Comparison of ENCODE assay signal across 1 cellular context in genomic region chr12:92551853-92552397, GRCh38.
TF ChIP-seq lines count a peak whose summit lies in the region.

No MANE protein-coding gene starts in this region.

TF ChIP-seq in GM12878, 131 proteins besides CTCF, POLR2A, EP300 and RAD21 (continued from another document and continues in another):
- TF ChIP-seq E2F4 (IDR thresholded peaks at IDR 0.05; ENCODE audit: low read depth, low read length) (no peak), MYC (IDR thresholded peaks at IDR 0.05; ENCODE audit: insufficient read depth, insufficient read length, insufficient replicate concordance, low read length, severe bottlenecking) (no peak), LARP7 (IDR thresholded peaks at IDR 0.05) (no peak; the same call in 1 of the 2 replicates), NFYA (IDR thresholded peaks at IDR 0.05; ENCODE audit: borderline replicate concordance, low read depth, low read length) (no peak), ZSCAN29 (IDR thresholded peaks at IDR 0.05) (no peak), CBFB (IDR thresholded peaks at IDR 0.05; ENCODE audit: low read depth) (no peak; the same call in 1 of the 2 replicates), SP1 (IDR thresholded peaks at IDR 0.05; ENCODE audit: low read depth, low read length) (peak; percentile 87), HDAC6 (IDR thresholded peaks at IDR 0.05; ENCODE audit: unreplicated experiment) (no peak), SMARCA5 (IDR thresholded peaks at IDR 0.05) (no peak), KAT2A (conservative IDR thresholded peaks at IDR 0.05; ENCODE audit: control insufficient read depth, low read depth, low read length) (no peak), JUNB (IDR thresholded peaks at IDR 0.05) (peak; percentile 95), MEF2B (IDR thresholded peaks at IDR 0.05; ENCODE audit: partially characterized antibody, poor library complexity, severe bottlenecking) (peak; percentile 70), ZNF384 (IDR thresholded peaks at IDR 0.05; ENCODE audit: borderline replicate concordance, low read depth, low read length) (no peak), RUNX3 (IDR thresholded peaks at IDR 0.05; ENCODE audit: low read length) (no peak), SPI1 (IDR thresholded peaks at IDR 0.05; ENCODE audit: borderline replicate concordance, insufficient read depth, low read depth, low read length) (peak; percentile 69), CREB1 (IDR thresholded peaks at IDR 0.05; ENCODE audit: low read depth) (no peak), HCFC1 (IDR thresholded peaks at IDR 0.05; ENCODE audit: low read length) (no peak), SIX5 (IDR thresholded peaks at IDR 0.05; ENCODE audit: low read depth, low read length, severe bottlenecking) (no peak), ZNF217 (IDR thresholded peaks at IDR 0.05) (peak; percentile 62; the same call in 1 of the 2 replicates), SRF (IDR thresholded peaks at IDR 0.05; ENCODE audit: low read depth in 2 of 2, low read length in 2 of 2) (no peak), SIN3A (IDR thresholded peaks at IDR 0.05; ENCODE audit: low read depth, low read length) (no peak), PKNOX1 (IDR thresholded peaks at IDR 0.05) (peak; percentile 62), KDM1A (IDR thresholded peaks at IDR 0.05; ENCODE audit: borderline replicate concordance) (no peak), NRF1 (conservative IDR thresholded peaks at IDR 0.05; ENCODE audit: low read depth, low read length) (no peak), ZNF207 (IDR thresholded peaks at IDR 0.05; ENCODE audit: borderline replicate concordance) (peak; percentile 55; the same call in 1 of the 2 replicates), RB1 (IDR thresholded peaks at IDR 0.05; ENCODE audit: borderline replicate concordance) (no peak), RAD51 (IDR thresholded peaks at IDR 0.05) (peak; percentile 47; the same call in 1 of the 2 replicates), POLR2AphosphoS2 (IDR thresholded peaks at IDR 0.05; ENCODE audit: low read depth, low read length) (no peak), POU2F2 (IDR thresholded peaks at IDR 0.05; ENCODE audit: borderline replicate concordance, low read depth, low read length) (peak; percentile 97; the same call in 2 of the 3 replicates), NBN (IDR thresholded peaks at IDR 0.05) (peak; percentile 96), BACH1 (IDR thresholded peaks at IDR 0.05; ENCODE audit: borderline replicate concordance) (peak; percentile 88), RELA (IDR thresholded peaks at IDR 0.05; ENCODE audit: borderline replicate concordance, partially characterized antibody) (peak; percentile 99), SMC3 (IDR thresholded peaks at IDR 0.05; ENCODE audit: borderline replicate concordance, low read length) (no peak; the same call in 1 of the 2 replicates), GABPA (IDR thresholded peaks at IDR 0.05; ENCODE audit: low read depth) (no peak), ETV6 (conservative IDR thresholded peaks at IDR 0.05 in 1 of 2, IDR thresholded peaks at IDR 0.05 in 1 of 2; ENCODE audit: borderline replicate concordance in 1 of 2, low read depth in 1 of 2) (peak in 1 of 2 experiments; percentile 87; a peak in 1 of 4 replicates), CHD1 (IDR thresholded peaks at IDR 0.05; ENCODE audit: low read depth, low read length) (no peak), IRF3 (IDR thresholded peaks at IDR 0.05) (no peak), NR2C2 (IDR thresholded peaks at IDR 0.05; ENCODE audit: borderline replicate concordance, control insufficient read depth, insufficient read length, low read depth) (no peak), SMAD1 (IDR thresholded peaks at IDR 0.05; ENCODE audit: low read depth, partially characterized antibody) (peak; percentile 21), EED (IDR thresholded peaks at IDR 0.05; ENCODE audit: low read depth) (peak; percentile 100), DPF2 (IDR thresholded peaks at IDR 0.05) (peak; percentile 97), MTA2 (IDR thresholded peaks at IDR 0.05; ENCODE audit: low read depth) (peak; percentile 96), NR2C1 (IDR thresholded peaks at IDR 0.05) (no peak), TCF7 (IDR thresholded peaks at IDR 0.05; ENCODE audit: borderline replicate concordance) (no peak; the same call in 1 of the 2 replicates), YY1 (IDR thresholded peaks at IDR 0.05; ENCODE audit: low read depth, low read length) (peak; percentile 66), HDAC2 (IDR thresholded peaks at IDR 0.05) (no peak), GATAD2B (conservative IDR thresholded peaks at IDR 0.05; ENCODE audit: low read depth) (peak; percentile 89), TCF12 (IDR thresholded peaks at IDR 0.05; ENCODE audit: low read depth, low read length) (peak; percentile 85), E2F8 (IDR thresholded peaks at IDR 0.05; ENCODE audit: low read depth, partially characterized antibody) (no peak), ZBTB4 (CRISPR knock-in tag; IDR thresholded peaks at IDR 0.05) (no peak)
- TF ChIP-seq, protein P1, sequence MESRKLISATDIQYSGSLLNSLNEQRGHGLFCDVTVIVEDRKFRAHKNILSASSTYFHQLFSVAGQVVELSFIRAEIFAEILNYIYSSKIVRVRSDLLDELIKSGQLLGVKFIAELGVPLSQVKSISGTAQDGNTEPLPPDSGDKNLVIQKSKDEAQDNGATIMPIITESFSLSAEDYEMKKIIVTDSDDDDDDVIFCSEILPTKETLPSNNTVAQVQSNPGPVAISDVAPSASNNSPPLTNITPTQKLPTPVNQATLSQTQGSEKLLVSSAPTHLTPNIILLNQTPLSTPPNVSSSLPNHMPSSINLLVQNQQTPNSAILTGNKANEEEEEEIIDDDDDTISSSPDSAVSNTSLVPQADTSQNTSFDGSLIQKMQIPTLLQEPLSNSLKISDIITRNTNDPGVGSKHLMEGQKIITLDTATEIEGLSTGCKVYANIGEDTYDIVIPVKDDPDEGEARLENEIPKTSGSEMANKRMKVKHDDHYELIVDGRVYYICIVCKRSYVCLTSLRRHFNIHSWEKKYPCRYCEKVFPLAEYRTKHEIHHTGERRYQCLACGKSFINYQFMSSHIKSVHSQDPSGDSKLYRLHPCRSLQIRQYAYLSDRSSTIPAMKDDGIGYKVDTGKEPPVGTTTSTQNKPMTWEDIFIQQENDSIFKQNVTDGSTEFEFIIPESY (IDR thresholded peaks at IDR 0.05), result no peak
- TF ChIP-seq, protein P2, sequence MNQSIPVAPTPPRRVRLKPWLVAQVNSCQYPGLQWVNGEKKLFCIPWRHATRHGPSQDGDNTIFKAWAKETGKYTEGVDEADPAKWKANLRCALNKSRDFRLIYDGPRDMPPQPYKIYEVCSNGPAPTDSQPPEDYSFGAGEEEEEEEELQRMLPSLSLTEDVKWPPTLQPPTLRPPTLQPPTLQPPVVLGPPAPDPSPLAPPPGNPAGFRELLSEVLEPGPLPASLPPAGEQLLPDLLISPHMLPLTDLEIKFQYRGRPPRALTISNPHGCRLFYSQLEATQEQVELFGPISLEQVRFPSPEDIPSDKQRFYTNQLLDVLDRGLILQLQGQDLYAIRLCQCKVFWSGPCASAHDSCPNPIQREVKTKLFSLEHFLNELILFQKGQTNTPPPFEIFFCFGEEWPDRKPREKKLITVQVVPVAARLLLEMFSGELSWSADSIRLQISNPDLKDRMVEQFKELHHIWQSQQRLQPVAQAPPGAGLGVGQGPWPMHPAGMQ (IDR thresholded peaks at IDR 0.05; ENCODE audit: borderline replicate concordance), result no peak
- TF ChIP-seq, protein P3, sequence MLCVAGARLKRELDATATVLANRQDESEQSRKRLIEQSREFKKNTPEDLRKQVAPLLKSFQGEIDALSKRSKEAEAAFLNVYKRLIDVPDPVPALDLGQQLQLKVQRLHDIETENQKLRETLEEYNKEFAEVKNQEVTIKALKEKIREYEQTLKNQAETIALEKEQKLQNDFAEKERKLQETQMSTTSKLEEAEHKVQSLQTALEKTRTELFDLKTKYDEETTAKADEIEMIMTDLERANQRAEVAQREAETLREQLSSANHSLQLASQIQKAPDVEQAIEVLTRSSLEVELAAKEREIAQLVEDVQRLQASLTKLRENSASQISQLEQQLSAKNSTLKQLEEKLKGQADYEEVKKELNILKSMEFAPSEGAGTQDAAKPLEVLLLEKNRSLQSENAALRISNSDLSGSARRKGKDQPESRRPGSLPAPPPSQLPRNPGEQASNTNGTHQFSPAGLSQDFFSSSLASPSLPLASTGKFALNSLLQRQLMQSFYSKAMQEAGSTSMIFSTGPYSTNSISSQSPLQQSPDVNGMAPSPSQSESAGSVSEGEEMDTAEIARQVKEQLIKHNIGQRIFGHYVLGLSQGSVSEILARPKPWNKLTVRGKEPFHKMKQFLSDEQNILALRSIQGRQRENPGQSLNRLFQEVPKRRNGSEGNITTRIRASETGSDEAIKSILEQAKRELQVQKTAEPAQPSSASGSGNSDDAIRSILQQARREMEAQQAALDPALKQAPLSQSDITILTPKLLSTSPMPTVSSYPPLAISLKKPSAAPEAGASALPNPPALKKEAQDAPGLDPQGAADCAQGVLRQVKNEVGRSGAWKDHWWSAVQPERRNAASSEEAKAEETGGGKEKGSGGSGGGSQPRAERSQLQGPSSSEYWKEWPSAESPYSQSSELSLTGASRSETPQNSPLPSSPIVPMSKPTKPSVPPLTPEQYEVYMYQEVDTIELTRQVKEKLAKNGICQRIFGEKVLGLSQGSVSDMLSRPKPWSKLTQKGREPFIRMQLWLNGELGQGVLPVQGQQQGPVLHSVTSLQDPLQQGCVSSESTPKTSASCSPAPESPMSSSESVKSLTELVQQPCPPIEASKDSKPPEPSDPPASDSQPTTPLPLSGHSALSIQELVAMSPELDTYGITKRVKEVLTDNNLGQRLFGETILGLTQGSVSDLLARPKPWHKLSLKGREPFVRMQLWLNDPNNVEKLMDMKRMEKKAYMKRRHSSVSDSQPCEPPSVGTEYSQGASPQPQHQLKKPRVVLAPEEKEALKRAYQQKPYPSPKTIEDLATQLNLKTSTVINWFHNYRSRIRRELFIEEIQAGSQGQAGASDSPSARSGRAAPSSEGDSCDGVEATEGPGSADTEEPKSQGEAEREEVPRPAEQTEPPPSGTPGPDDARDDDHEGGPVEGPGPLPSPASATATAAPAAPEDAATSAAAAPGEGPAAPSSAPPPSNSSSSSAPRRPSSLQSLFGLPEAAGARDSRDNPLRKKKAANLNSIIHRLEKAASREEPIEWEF (IDR thresholded peaks at IDR 0.05; ENCODE audit: insufficient replicate concordance, low read depth, low read length), result no peak
